ENCODE assay signal across 1 cellular context in the genomic region with DNA sequence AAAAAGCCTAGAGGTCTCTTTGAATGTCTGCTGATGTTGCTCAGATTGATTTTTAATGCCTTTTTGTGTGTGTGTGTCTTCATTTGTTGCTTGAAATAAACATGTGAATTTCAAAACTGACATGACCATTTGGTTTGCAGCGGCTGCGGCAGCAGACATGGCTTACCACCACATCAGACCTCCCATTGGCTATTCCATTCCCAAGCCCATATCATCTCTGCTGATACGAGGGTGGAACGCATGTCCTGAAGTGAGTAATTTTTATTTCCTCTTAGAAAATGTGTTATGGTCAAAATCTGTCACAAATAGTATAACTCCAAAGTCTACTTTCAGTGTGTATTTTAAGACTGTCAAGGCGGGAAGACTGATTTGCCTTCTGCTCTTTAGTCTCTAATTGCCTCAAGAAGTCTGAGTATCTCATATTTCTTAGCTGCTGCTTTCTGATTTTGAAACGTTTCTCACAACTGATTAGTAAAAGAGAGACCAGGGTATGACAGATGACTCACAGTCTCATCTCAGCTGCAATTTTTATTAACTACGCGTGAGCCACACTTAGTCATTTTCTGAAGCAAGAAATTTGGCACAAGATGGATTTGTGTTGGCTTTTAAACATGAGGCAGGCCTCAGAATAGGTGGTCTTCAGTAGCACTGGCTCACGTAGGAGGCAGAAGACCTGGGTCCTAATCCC.
TF ChIP-seq lines count a peak whose summit lies in the region.

No MANE protein-coding gene starts in this region.

TF ChIP-seq in HEK293T, 16 proteins besides CTCF, POLR2A, EP300 and RAD21 (continued from another document):
- TF ChIP-seq, protein P1, sequence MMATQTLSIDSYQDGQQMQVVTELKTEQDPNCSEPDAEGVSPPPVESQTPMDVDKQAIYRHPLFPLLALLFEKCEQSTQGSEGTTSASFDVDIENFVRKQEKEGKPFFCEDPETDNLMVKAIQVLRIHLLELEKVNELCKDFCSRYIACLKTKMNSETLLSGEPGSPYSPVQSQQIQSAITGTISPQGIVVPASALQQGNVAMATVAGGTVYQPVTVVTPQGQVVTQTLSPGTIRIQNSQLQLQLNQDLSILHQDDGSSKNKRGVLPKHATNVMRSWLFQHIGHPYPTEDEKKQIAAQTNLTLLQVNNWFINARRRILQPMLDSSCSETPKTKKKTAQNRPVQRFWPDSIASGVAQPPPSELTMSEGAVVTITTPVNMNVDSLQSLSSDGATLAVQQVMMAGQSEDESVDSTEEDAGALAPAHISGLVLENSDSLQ (IDR thresholded peaks at IDR 0.05): no peak
- TF ChIP-seq NFRKB (IDR thresholded peaks at IDR 0.05) (no peak), SP1 (IDR thresholded peaks at IDR 0.05) (no peak), ZNF384 (IDR thresholded peaks at IDR 0.05) (no peak), FOXM1 (IDR thresholded peaks at IDR 0.05; ENCODE audit: borderline replicate concordance) (no peak)
